ENCODE assay signal across 10 cellular contexts in the genomic region with DNA sequence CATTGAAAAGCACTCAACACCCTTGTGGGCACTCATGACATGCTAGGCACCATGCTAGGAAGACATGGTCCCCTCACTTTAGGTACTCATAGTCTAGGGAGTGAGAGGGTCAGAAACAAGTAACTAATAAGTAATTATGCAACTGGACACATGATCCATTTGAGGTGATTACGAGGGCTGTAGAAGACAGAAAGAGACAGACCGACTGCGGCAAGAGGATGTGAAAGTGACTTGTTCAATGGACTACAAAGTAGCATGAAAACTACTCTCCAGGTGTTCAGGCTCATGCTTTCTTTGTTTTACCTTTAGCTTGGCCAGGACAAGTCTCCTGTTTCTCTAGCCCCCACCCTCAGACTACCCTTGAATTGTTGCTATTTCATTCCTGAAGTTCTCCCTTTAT.
A peak's percentile ranks its signal among the peaks of the same experiment; 100 is the strongest.
DNase-seq lines count a peak whose midpoint lies in the region; ATAC-seq and TF ChIP-seq lines count a peak whose summit lies in the region.
"Had no signal": no experiment of that assay in that cellular context is flagged by ENCODE, and none has a peak within 500 bp of the region (broad histone marks: within the 10 kb centered on the region; RNA-seq: fewer than 3 reads in every experiment).

No MANE protein-coding gene starts in this region.

- H4K20me1 ChIP-seq in OCI-LY7 (ENCODE audit: insufficient read depth, low read length), result no peaks in the 10 kb centered on the region

- no peak for TF ChIP-seq EP300 in upper lobe of left lung (IDR thresholded peaks at IDR 0.05)

- H3K36me3 Mint-ChIP-seq in HFFc6 (ENCODE audit: low read depth), result no peaks in the 10 kb centered on the region
- no peaks in the 10 kb centered on the region for H3K36me3 Mint-ChIP-seq in osteocyte (ENCODE audit: unreplicated experiment)

- H3K36me3 ChIP-seq in OCI-LY7 (ENCODE audit: insufficient read depth, low read length) (no peaks in the 10 kb centered on the region), upper lobe of left lung (no peaks in the 10 kb centered on the region)

- H3K79me2 ChIP-seq in OCI-LY7 (ENCODE audit: insufficient read depth, low read depth, low read length), result no peaks in the 10 kb centered on the region

- DNase-seq in OCI-LY7 (ENCODE audit: low spot score) (peak; percentile 59), HFFc6 (no peak), upper lobe of left lung (no peak), osteocyte (ENCODE audit: extremely low spot score, unreplicated experiment) (no peak), EL (no peak)
- DNase-seq: H9 had no signal

- H3K4me1 Mint-ChIP-seq in HFFc6 (ENCODE audit: low read depth) (peaks cover 13% of the 10 kb centered on the region), osteocyte (ENCODE audit: unreplicated experiment) (peaks cover 8% of the 10 kb centered on the region)

- no peaks in the 10 kb centered on the region for H3K9me2 ChIP-seq in OCI-LY7 (ENCODE audit: insufficient read depth, low read length)

- POLR2A ChIA-PET in OCI-LY7 (lab: Charles Lee), result interaction anchor here (1.2 to 1.3 kb wide), 2 partner anchors 8 to 20 kb away, joined by 3 read pairs; no protein-coding TSS in a partner anchor

- intact Hi-C loops in OCI-LY7 (cut with micrococcal nuclease; ENCODE audit: unreplicated experiment), result no loop called here

- no peaks in the 10 kb centered on the region for H3K27me3 ChIP-seq in upper lobe of left lung

- no peak for TF ChIP-seq CTCF in OCI-LY7 (conservative IDR thresholded peaks at IDR 0.05; ENCODE audit: low read length)
- TF ChIP-seq CTCF in HFFc6 (IDR thresholded peaks at IDR 0.05), result no peak
- no peak for TF ChIP-seq CTCF in upper lobe of left lung (IDR thresholded peaks at IDR 0.05)
- no peak for TF ChIP-seq CTCF in osteocyte (IDR thresholded peaks at IDR 0.05)

- H3K4me3 Mint-ChIP-seq in HFFc6 (no peak overlapping the region), osteocyte (ENCODE audit: unreplicated experiment) (no peak overlapping the region)
- H3K4me3 Mint-ChIP-seq: H9 had no signal

- no peaks in the 10 kb centered on the region for H3K9me3 Mint-ChIP-seq in HFFc6
- no peaks in the 10 kb centered on the region for H3K9me3 Mint-ChIP-seq in osteocyte (ENCODE audit: unreplicated experiment)
- H3K9me3 Mint-ChIP-seq: H9 had no signal

- H3K27ac Mint-ChIP-seq in HFFc6, result no peak overlapping the region
- no peak overlapping the region for H3K27ac Mint-ChIP-seq in osteocyte (ENCODE audit: unreplicated experiment)
- H3K27ac Mint-ChIP-seq: H9 had no signal

- WGBS in upper lobe of left lung, 2 donors, result 72 to 87% methylated on average over 3 of the region's 3 CpGs

- no peak overlapping the region for H2AFZ ChIP-seq in OCI-LY7 (ENCODE audit: low read length)

- H3K4me3 ChIP-seq in OCI-LY7 (ENCODE audit: low read depth, low read length, poor library complexity, severe bottlenecking), result no peak overlapping the region
- H3K4me3 ChIP-seq in upper lobe of left lung, result no peak overlapping the region

- CTCF ChIA-PET in OCI-LY7 (lab: Charles Lee; ENCODE audit: unreplicated experiment), result no interaction called here

- peaks cover 3% of the 10 kb centered on the region for H3K27me3 Mint-ChIP-seq in HFFc6 (ENCODE audit: insufficient read depth)
- H3K27me3 Mint-ChIP-seq in osteocyte (ENCODE audit: unreplicated experiment), result peaks cover 17% of the 10 kb centered on the region

- ATAC-seq in GM18508 (IDR thresholded peaks at IDR 0.05; ENCODE audit: insufficient read depth, unreplicated experiment) (peak; percentile 83), GM21515 (IDR thresholded peaks at IDR 0.05; ENCODE audit: unreplicated experiment) (peak; percentile 83), HG03097 (IDR thresholded peaks at IDR 0.05; ENCODE audit: low FRiP score, unreplicated experiment) (peak; percentile 66), upper lobe of left lung (ENCODE audit: low FRiP score in 2 of 2) (no peak)
- ATAC-seq: left lobe of liver had no signal

- no TSS peak for BruUV-seq in OCI-LY7 (replicated peaks; lab: Mats Ljungman, UMichigan)

- no peak for TF ChIP-seq POLR2A in upper lobe of left lung (IDR thresholded peaks at IDR 0.05)

- H3K4me2 ChIP-seq in OCI-LY7 (ENCODE audit: low read length), result peak overlapping the region; percentile 30

- peaks cover 18% of the 10 kb centered on the region for H3K4me1 ChIP-seq in OCI-LY7 (ENCODE audit: insufficient read depth, low read length, poor library complexity, severe bottlenecking)
- peaks cover 0 to 4% (median 0%) of the 10 kb centered on the region in 4 donors for H3K4me1 ChIP-seq in upper lobe of left lung

- H3K27ac ChIP-seq in OCI-LY7 (ENCODE audit: low read depth, low read length, poor library complexity, severe bottlenecking), result peak overlapping the region; percentile 30
- no peak overlapping the region for H3K27ac ChIP-seq in upper lobe of left lung

- no peaks in the 10 kb centered on the region for H3K9me3 ChIP-seq in OCI-LY7 (ENCODE audit: low read length)
- no peaks in the 10 kb centered on the region for H3K9me3 ChIP-seq in upper lobe of left lung

Comparison
In these comparisons a context has a peak if more than half of its experiments do, and no peak if none do; other contexts are left out.
1. ATAC-seq: peak in GM18508 (single experiment), GM21515 (single experiment) and HG03097 (single experiment); none in upper lobe of left lung (0 of 2).